ENCODE assay signal across 1 cellular context in the genomic region with DNA sequence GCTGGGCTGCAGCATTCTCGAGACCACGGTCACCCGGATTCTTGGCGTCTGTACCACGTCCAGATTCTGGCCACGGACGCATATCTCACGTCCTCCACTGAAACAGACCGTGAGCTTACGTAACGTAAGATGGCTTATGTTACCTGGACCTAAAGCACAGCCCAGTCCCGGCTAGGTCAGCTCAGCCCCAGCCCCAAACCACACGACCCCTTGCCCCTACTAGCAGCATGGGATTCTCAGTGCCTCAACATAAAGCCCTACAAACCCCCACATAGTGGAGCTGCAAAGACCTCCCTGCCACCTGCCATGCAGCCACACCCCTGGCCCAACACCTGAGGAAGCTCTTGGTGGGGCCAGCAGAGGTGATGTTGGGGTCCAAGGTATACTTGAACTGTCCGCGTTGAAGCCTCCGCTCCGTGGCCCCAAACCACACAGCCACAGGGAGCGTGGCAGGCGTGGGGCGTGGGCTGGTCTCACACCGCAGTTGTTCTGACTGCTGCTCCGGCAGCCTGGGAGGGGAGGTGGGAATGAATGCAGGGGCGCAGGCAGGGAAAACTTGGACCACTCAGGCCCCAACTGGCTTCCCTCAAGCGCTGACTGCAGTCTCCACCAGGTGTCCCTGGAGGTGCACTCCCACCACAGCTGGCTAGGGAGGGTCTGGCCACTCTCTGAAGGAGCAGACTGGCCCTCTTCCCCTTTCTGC.
TF ChIP-seq lines count a peak whose summit lies in the region.

No MANE protein-coding gene starts in this region.

TF ChIP-seq in H1, 55 proteins besides CTCF, POLR2A, EP300 and RAD21:
- TF ChIP-seq TAF7 (optimal IDR thresholded peaks at IDR 0.05; ENCODE audit: borderline replicate concordance, low read depth, low read length) (no peak), JUN (IDR thresholded peaks at IDR 0.05; ENCODE audit: low read depth, low read length) (no peak), GABPA (IDR thresholded peaks at IDR 0.05; ENCODE audit: borderline replicate concordance, insufficient read depth, low read length) (no peak), CBX5 (IDR thresholded peaks at IDR 0.05; ENCODE audit: low read depth, low read length) (no peak), YY1 (IDR thresholded peaks at IDR 0.05; ENCODE audit: low read depth, low read length) (no peak), JUND (IDR thresholded peaks at IDR 0.05; ENCODE audit: low read length) (no peak), SUZ12 (IDR thresholded peaks at IDR 0.05; ENCODE audit: low read length) (no peak), TCF12 (IDR thresholded peaks at IDR 0.05; ENCODE audit: low read depth, low read length) (no peak)
